In genomic region chr11:121723261-121723741, GRCh38 we compare ENCODE assay signal across 8 cellular contexts.
DNase-seq lines count a peak whose midpoint lies in the region; ATAC-seq and TF ChIP-seq lines count a peak whose summit lies in the region.

No MANE protein-coding gene starts in this region.

- no peaks in the 10 kb centered on the region for H3K9me3 ChIP-seq in right atrium auricular region

- peak overlapping the region; percentile 35 to 54 for H3K4me3 ChIP-seq in right atrium auricular region

- DNase-seq in CD14-positive monocyte (ENCODE audit: low spot score) (no peak), amniotic epithelial cell (ENCODE audit: low read depth) (peak; percentile 25), right atrium auricular region (ENCODE audit: low spot score) (no peak), progenitor cell of endocrine pancreas (ENCODE audit: low spot score, unreplicated experiment) (no peak)
- no peak for DNase-seq in activated naive CD4-positive, alpha-beta T cell treated with anti-CD3 and anti-CD28 coated beads for 36 hours

- H3K4me3 Mint-ChIP-seq in CD14-positive monocyte, result peak overlapping the region; percentile 59 to 89
- H3K4me3 Mint-ChIP-seq in progenitor cell of endocrine pancreas (ENCODE audit: low read depth), result peak overlapping the region; percentile 69
- H3K4me3 Mint-ChIP-seq in activated naive CD4-positive, alpha-beta T cell treated with anti-CD3 and anti-CD28 coated beads for 36 hours, result no peak overlapping the region

- peak overlapping the region; percentile 81 to 83 for H3K27ac ChIP-seq in right atrium auricular region

- CTCF ChIA-PET in activated naive CD4-positive, alpha-beta T cell treated with anti-CD3 and anti-CD28 coated beads for 36 hours (lab: Charles Lee), result no interaction called here

- peaks cover 13% of the 10 kb centered on the region for H3K4me1 Mint-ChIP-seq in CD14-positive monocyte
- H3K4me1 Mint-ChIP-seq in progenitor cell of endocrine pancreas (ENCODE audit: low read depth), result peaks cover 15% of the 10 kb centered on the region
- H3K4me1 Mint-ChIP-seq in activated naive CD4-positive, alpha-beta T cell treated with anti-CD3 and anti-CD28 coated beads for 36 hours (ENCODE audit: low read depth), result peaks cover 3% of the 10 kb centered on the region

- H3K36me3 ChIP-seq in right atrium auricular region, result no peaks in the 10 kb centered on the region

- H3K9me3 Mint-ChIP-seq in CD14-positive monocyte (peaks cover 0 to 10% (median 7%) of the 10 kb centered on the region in 7 donors), progenitor cell of endocrine pancreas (ENCODE audit: low read depth) (peaks cover 7% of the 10 kb centered on the region)
- no peaks in the 10 kb centered on the region for H3K9me3 Mint-ChIP-seq in activated naive CD4-positive, alpha-beta T cell treated with anti-CD3 and anti-CD28 coated beads for 36 hours

- no peaks in the 10 kb centered on the region for H3K27me3 ChIP-seq in right atrium auricular region

- intact Hi-C loops in CD14-positive monocyte (cut with micrococcal nuclease), result no loop called here
- intact Hi-C loops in activated naive CD4-positive, alpha-beta T cell treated with anti-CD3 and anti-CD28 coated beads for 36 hours (cut with micrococcal nuclease), result no loop called here

- H3K36me3 Mint-ChIP-seq in CD14-positive monocyte (peaks cover 0 to 2% of the 10 kb centered on the region in 2 donors), progenitor cell of endocrine pancreas (ENCODE audit: insufficient read depth) (peaks cover 2% of the 10 kb centered on the region)
- H3K36me3 Mint-ChIP-seq in activated naive CD4-positive, alpha-beta T cell treated with anti-CD3 and anti-CD28 coated beads for 36 hours (ENCODE audit: low read depth), result no peaks in the 10 kb centered on the region

- no peak for TF ChIP-seq CTCF in CD14-positive monocyte (IDR thresholded peaks at IDR 0.05)
- no peak for TF ChIP-seq CTCF in right atrium auricular region (IDR thresholded peaks at IDR 0.05)
- TF ChIP-seq CTCF in progenitor cell of endocrine pancreas (IDR thresholded peaks at IDR 0.05; ENCODE audit: unreplicated experiment), result no peak

- peaks cover 17 to 25% (median 23%) of the 10 kb centered on the region in 3 donors for H3K27me3 Mint-ChIP-seq in CD14-positive monocyte (ENCODE audit: low read depth in 3 of 3)
- H3K27me3 Mint-ChIP-seq in progenitor cell of endocrine pancreas, result peaks cover 14% of the 10 kb centered on the region
- peaks cover 23% of the 10 kb centered on the region for H3K27me3 Mint-ChIP-seq in activated naive CD4-positive, alpha-beta T cell treated with anti-CD3 and anti-CD28 coated beads for 36 hours (ENCODE audit: low read depth)

- H3K27ac Mint-ChIP-seq in CD14-positive monocyte, result peak overlapping the region in 1 of 7 donors; percentile 37
- peak overlapping the region; percentile 88 for H3K27ac Mint-ChIP-seq in progenitor cell of endocrine pancreas
- no peak overlapping the region for H3K27ac Mint-ChIP-seq in activated naive CD4-positive, alpha-beta T cell treated with anti-CD3 and anti-CD28 coated beads for 36 hours

- ATAC-seq in HG03175 (IDR thresholded peaks at IDR 0.05; ENCODE audit: unreplicated experiment) (no peak), HG03521 (IDR thresholded peaks at IDR 0.05; ENCODE audit: unreplicated experiment) (no peak), HG03025 (IDR thresholded peaks at IDR 0.05; ENCODE audit: low FRiP score, unreplicated experiment) (no peak)

- peaks cover 0 to 16% of the 10 kb centered on the region in 2 donors for H3K4me1 ChIP-seq in right atrium auricular region
